21 cellular contexts compared by ENCODE assay signal in the genomic region with DNA sequence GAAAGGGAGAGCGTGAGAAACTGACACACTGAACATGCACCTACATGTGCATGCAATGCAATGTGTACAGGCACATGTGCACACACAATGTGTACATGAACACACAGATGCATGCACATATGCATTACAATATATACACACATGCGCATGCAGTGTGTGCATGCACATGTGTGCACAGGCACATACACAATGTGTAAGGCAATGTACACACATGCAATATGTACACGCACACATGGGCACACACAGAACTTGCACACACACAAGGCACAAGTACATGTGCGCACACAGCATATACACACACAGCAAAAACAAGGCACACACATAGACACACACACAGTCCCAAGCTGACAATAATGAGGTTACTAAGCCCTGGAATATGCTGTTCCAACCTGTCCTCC.
DNase-seq lines count a peak whose midpoint lies in the region; ATAC-seq, FAIRE-seq and TF ChIP-seq lines count a peak whose summit lies in the region.
"Had no signal": no experiment of that assay in that cellular context is flagged by ENCODE, and none has a peak within 500 bp of the region (broad histone marks: within the 10 kb centered on the region; RNA-seq: fewer than 3 reads in every experiment).

No MANE protein-coding gene starts in this region.

- no peaks in the 10 kb centered on the region for H3K9me1 ChIP-seq in endothelial cell of umbilical vein (replicated peaks; ENCODE audit: control insufficient read depth, extremely low read depth, insufficient read depth, low read length)

- 0 out of 3 replicates have a peak, but pooled peaks cover 3% of the 10 kb centered on the region for H3K36me3 Mint-ChIP-seq in GM23338 (ENCODE audit: low read depth)
- H3K36me3 Mint-ChIP-seq: CD8-positive, alpha-beta T cell; IgD-negative memory B cell had no signal

- H3K4me3 ChIP-seq in GM23338 (no peak overlapping the region), OCI-LY3 (ENCODE audit: low read length) (no peak overlapping the region; the same call in 1 of the 2 replicates), endothelial cell of umbilical vein (replicated peaks in 1 of 3; ENCODE audit: insufficient read depth in 1 of 3, low read depth in 1 of 3, low read length in 3 of 3) (no peak overlapping the region), coronary artery (no peak overlapping the region)
- H3K4me3 ChIP-seq: BLaER1 treated with 17β-estradiol and CSF1 and Interleukin-3, amounts not matched to agents 10 nM and 100 nM; GM12878; GM23248; HAP-1 had no signal

- dilution Hi-C loops in endothelial cell of umbilical vein (cut with MboI; ENCODE audit: extremely low pct_ligation_motif_present, low sequenced_read_pairs), result no loop called here

- BruUV-seq in endothelial cell of umbilical vein (replicated peaks; lab: Mats Ljungman, UMichigan), result no TSS peak

- no peaks in the 10 kb centered on the region for H3K27me3 Mint-ChIP-seq in GM23338 (ENCODE audit: insufficient read depth, low read depth, poor library complexity)
- H3K27me3 Mint-ChIP-seq: B cell, IgD-negative memory B cell had no signal

- POLR2A ChIA-PET in endothelial cell of umbilical vein (lab: Charles Lee), result no interaction called here

- H4K20me1 ChIP-seq in GM23338 (replicated peaks; ENCODE audit: insufficient read depth), result no peaks in the 10 kb centered on the region; the same call in 1 of the 2 replicates
- H4K20me1 ChIP-seq in OCI-LY3 (ENCODE audit: insufficient read depth, low read length), result peaks cover 18% of the 10 kb centered on the region
- no peaks in the 10 kb centered on the region for H4K20me1 ChIP-seq in endothelial cell of umbilical vein (replicated peaks; ENCODE audit: control insufficient read depth, extremely low read depth, insufficient read depth, low read length)

- H3K4me1 Mint-ChIP-seq in GM23338, result peaks cover 13% of the 10 kb centered on the region; the same call in 2 of the 3 replicates
- H3K4me1 Mint-ChIP-seq: B cell had no signal

- intact Hi-C loops in endothelial cell of umbilical vein (cut with micrococcal nuclease), result loop anchor here (10.0 kb wide), 1 partner anchor 163 kb away; no protein-coding TSS in a partner anchor

- H3K4me1 ChIP-seq in GM23338 (ENCODE audit: insufficient read depth) (no peaks in the 10 kb centered on the region; the same call in 1 of the 2 replicates), OCI-LY3 (ENCODE audit: low read length) (peaks cover 24% of the 10 kb centered on the region), endothelial cell of umbilical vein (ENCODE audit: control insufficient read depth, extremely low read depth, insufficient read depth, low read length) (no peaks in the 10 kb centered on the region)
- H3K4me1 ChIP-seq: BLaER1 treated with 17β-estradiol and CSF1 and Interleukin-3, amounts not matched to agents 10 nM and 100 nM; HAP-1 had no signal

- H3K27me3 ChIP-seq in GM23338 (ENCODE audit: insufficient read depth) (no peaks in the 10 kb centered on the region), OCI-LY3 (ENCODE audit: low read depth, low read length) (no peaks in the 10 kb centered on the region), endothelial cell of umbilical vein (ENCODE audit: control insufficient read depth in 2 of 2, insufficient read depth in 2 of 2, low read length in 2 of 2) (no peaks in the 10 kb centered on the region)
- H3K27me3 ChIP-seq: BLaER1 treated with 17β-estradiol and CSF1 and Interleukin-3, amounts not matched to agents 10 nM and 100 nM had no signal

- no peaks in the 10 kb centered on the region for H3K9me2 ChIP-seq in GM23338 (ENCODE audit: insufficient read depth)

- TF ChIP-seq CTCF in GM23338 (conservative IDR thresholded peaks at IDR 0.05; ENCODE audit: low read depth in 2 of 2), result no peak
- TF ChIP-seq CTCF in OCI-LY3 (IDR thresholded peaks at IDR 0.05; ENCODE audit: low read depth, low read length), result no peak
- TF ChIP-seq CTCF in endothelial cell of umbilical vein (IDR thresholded peaks at IDR 0.05; ENCODE audit: extremely low read depth in 1 of 2, insufficient read depth in 1 of 2, low read depth in 1 of 2, low read length in 2 of 2), result no peak
- TF ChIP-seq CTCF in coronary artery (IDR thresholded peaks at IDR 0.05), result no peak

- no peak overlapping the region for H3K9ac ChIP-seq in OCI-LY3 (ENCODE audit: low read length)
- no peak overlapping the region for H3K9ac ChIP-seq in endothelial cell of umbilical vein (replicated peaks; ENCODE audit: extremely low read depth, insufficient read depth, low read length)
- H3K9ac ChIP-seq: BLaER1 treated with 17β-estradiol and CSF1 and Interleukin-3, amounts not matched to agents 10 nM and 100 nM; GM23248 had no signal

- H3K4me2 ChIP-seq in GM23338, result no peak overlapping the region
- peak overlapping the region; percentile 65 for H3K4me2 ChIP-seq in OCI-LY3 (ENCODE audit: low read length)
- H3K4me2 ChIP-seq in endothelial cell of umbilical vein (ENCODE audit: insufficient read depth, low read length), result no peak overlapping the region
- H3K4me2 ChIP-seq: BLaER1 treated with 17β-estradiol and CSF1 and Interleukin-3, amounts not matched to agents 10 nM and 100 nM had no signal

- peaks cover 2% of the 10 kb centered on the region; the same call in 1 of the 3 replicates for H3K9me3 Mint-ChIP-seq in GM23338
- H3K9me3 Mint-ChIP-seq: CD8-positive, alpha-beta T cell; IgD-negative memory B cell had no signal

- H3K27ac ChIP-seq in GM23338 (ENCODE audit: low read depth), result peak overlapping the region; percentile 73; the same call in 1 of the 2 replicates
- H3K27ac ChIP-seq in OCI-LY3 (ENCODE audit: low read length), result peak overlapping the region; percentile 68
- no peak overlapping the region for H3K27ac ChIP-seq in endothelial cell of umbilical vein (ENCODE audit: insufficient read depth, low read depth, low read length)
- no peak overlapping the region for H3K27ac ChIP-seq in coronary artery
- H3K27ac ChIP-seq: BLaER1 treated with 17β-estradiol and CSF1 and Interleukin-3, amounts not matched to agents 10 nM and 100 nM; GM23248; HL-60 had no signal

- no peak overlapping the region for H3K4me3 Mint-ChIP-seq in GM23338
- H3K4me3 Mint-ChIP-seq: B cell; CD8-positive, alpha-beta T cell; IgD-negative memory B cell had no signal

- DNase-seq in GM23338 (ENCODE audit: low spot score) (no peak), endothelial cell of umbilical vein (ENCODE audit: low read depth, low spot score) (no peak), urothelium cell line (ENCODE audit: low spot score) (no peak), H4 (ENCODE audit: low spot score) (no peak), coronary artery (ENCODE audit: low spot score) (no peak)
- DNase-seq: CD8-positive, alpha-beta T cell; COR-L47; DMS 273 treated with DMSO at 0.1 percent for 48 hours; DMS53; DND-41; EL; GM23248; KBM-7 had no signal

- H2AFZ ChIP-seq in GM23338, result no peak overlapping the region
- H2AFZ ChIP-seq in OCI-LY3 (ENCODE audit: low read depth, low read length), result no peak overlapping the region
- H2AFZ ChIP-seq in endothelial cell of umbilical vein (ENCODE audit: low read depth, low read length), result no peak overlapping the region
- H2AFZ ChIP-seq: GM23248 had no signal

- no peak for ATAC-seq in GM23338
- ATAC-seq in HG03439 (IDR thresholded peaks at IDR 0.05; ENCODE audit: unreplicated experiment), result no peak
- ATAC-seq: CD8-positive, alpha-beta T cell; GM12878 had no signal

- no peaks in the 10 kb centered on the region for H3K9me3 ChIP-seq in OCI-LY3 (ENCODE audit: insufficient read depth, low read length)
- no peaks in the 10 kb centered on the region for H3K9me3 ChIP-seq in endothelial cell of umbilical vein (replicated peaks; ENCODE audit: control insufficient read depth, insufficient read depth, low read length)
- H3K9me3 ChIP-seq: HAP-1 had no signal

- CTCF ChIA-PET in endothelial cell of umbilical vein (lab: Charles Lee), result no interaction called here

- FAIRE-seq in endothelial cell of umbilical vein (lab: Jason Lieb, UNC), result no peak
- FAIRE-seq in urothelium cell line (lab: Jason Lieb, UNC), result peak; percentile 50
- FAIRE-seq: GM12878 had no signal

- no peaks in the 10 kb centered on the region for H3K79me2 ChIP-seq in GM23338 (replicated peaks; ENCODE audit: insufficient read depth)
- H3K79me2 ChIP-seq in OCI-LY3 (ENCODE audit: low read length), result no peaks in the 10 kb centered on the region
- no peaks in the 10 kb centered on the region for H3K79me2 ChIP-seq in endothelial cell of umbilical vein (ENCODE audit: control insufficient read depth, insufficient read depth, low read length)

- peak overlapping the region; percentile 44; the same call in 1 of the 2 replicates for H3K27ac Mint-ChIP-seq in GM23338
- H3K27ac Mint-ChIP-seq: B cell; CD8-positive, alpha-beta T cell; IgD-negative memory B cell had no signal

- TF ChIP-seq POLR2A in endothelial cell of umbilical vein (IDR thresholded peaks at IDR 0.05; ENCODE audit: low read depth, low read length), result no peak

- no peaks in the 10 kb centered on the region for H3F3A ChIP-seq in GM23338 (replicated peaks; ENCODE audit: low read depth)

- H3K36me3 ChIP-seq in GM23338 (ENCODE audit: insufficient read depth) (no peaks in the 10 kb centered on the region), OCI-LY3 (replicated peaks; ENCODE audit: low read depth, low read length) (peaks cover 25% of the 10 kb centered on the region), endothelial cell of umbilical vein (ENCODE audit: control insufficient read depth in 2 of 2, extremely low read depth in 1 of 2, insufficient read depth in 2 of 2, low read length in 2 of 2) (peaks cover 2 to 6% of the 10 kb centered on the region in 2 experiments)
- H3K36me3 ChIP-seq: HAP-1 had no signal

TF ChIP-seq in GM23338, 12 proteins besides CTCF, POLR2A, EP300 and RAD21 (continues in another document):
- TF ChIP-seq ZNF114 (CRISPR knock-in tag; IDR thresholded peaks at IDR 0.05), result no peak
- TF ChIP-seq STAT1 (IDR thresholded peaks at IDR 0.05; ENCODE audit: unreplicated experiment), result no peak
- TF ChIP-seq ZNF331 (CRISPR knock-in tag; IDR thresholded peaks at IDR 0.05; ENCODE audit: low read depth), result no peak
- TF ChIP-seq JUNB (IDR thresholded peaks at IDR 0.05; ENCODE audit: unreplicated experiment), result no peak

TF ChIP-seq in endothelial cell of umbilical vein, 7 proteins besides CTCF, POLR2A, EP300 and RAD21:
- no peak for TF ChIP-seq FOS (IDR thresholded peaks at IDR 0.05; ENCODE audit: borderline replicate concordance, insufficient read depth, low read length)
- no peak for TF ChIP-seq JUN (IDR thresholded peaks at IDR 0.05; ENCODE audit: borderline replicate concordance, insufficient read depth, insufficient read length, low read depth)
- TF ChIP-seq, protein P1, sequence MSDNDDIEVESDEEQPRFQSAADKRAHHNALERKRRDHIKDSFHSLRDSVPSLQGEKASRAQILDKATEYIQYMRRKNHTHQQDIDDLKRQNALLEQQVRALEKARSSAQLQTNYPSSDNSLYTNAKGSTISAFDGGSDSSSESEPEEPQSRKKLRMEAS (IDR thresholded peaks at IDR 0.05; ENCODE audit: insufficient read depth, insufficient read length), result peak; percentile 28
- TF ChIP-seq POLR2AphosphoS5 (IDR thresholded peaks at IDR 0.05; ENCODE audit: insufficient read depth, low read depth, low read length), result no peak

Comparison
In these comparisons a context has a peak if more than half of its experiments do, and no peak if none do; other contexts are left out.
1. H3K27ac ChIP-seq: peak in GM23338 (single experiment) and OCI-LY3 (single experiment); none in endothelial cell of umbilical vein (single experiment) and coronary artery (0 of 2).